ENCODE assay signal across 14 cellular contexts in genomic region chr1:60073605-60074278, GRCh38. TPM values are rescaled to one million over a fixed set of nuclear protein-coding genes. Genes with fewer than 3 reads are reported as not detected.
A peak's percentile ranks its signal among the peaks of the same experiment; 100 is the strongest.
DNase-seq lines count a peak whose midpoint lies in the region; ATAC-seq and TF ChIP-seq lines count a peak whose summit lies in the region.
"Had no signal": no experiment of that assay in that cellular context is flagged by ENCODE, and none has a peak within 500 bp of the region (broad histone marks: within the 10 kb centered on the region; RNA-seq: fewer than 3 reads in every experiment).

Gene C1orf87 (minus strand): TSS chr1:60073770. CDS start chr1:60072643, 1,127 bp downstream.

- intact Hi-C loops in Right ventricle myocardium inferior (cut with DNase I): no loop called here
- intact Hi-C loops in left ventricle myocardium inferior (cut with micrococcal nuclease): no loop called here
- intact Hi-C loops in colonic mucosa (cut with DNase I): no loop called here
- intact Hi-C loops in testis (cut with DNase I; ENCODE audit: low total_unique reads): no loop called here

- peaks cover 66% of the 10 kb centered on the region for H3K27me3 ChIP-seq in left ventricle myocardium inferior (ENCODE audit: low read depth)
- H3K27me3 ChIP-seq in colonic mucosa: no peaks in the 10 kb centered on the region
- no peaks in the 10 kb centered on the region for H3K27me3 ChIP-seq in testis
- H3K27me3 ChIP-seq: uterus had no signal

- TF ChIP-seq POLR2A in testis (IDR thresholded peaks at IDR 0.05): no peak

- H3K4me1 ChIP-seq in left ventricle myocardium inferior (peaks cover 8% of the 10 kb centered on the region), colonic mucosa (no peaks in the 10 kb centered on the region), testis (no peaks in the 10 kb centered on the region)
- H3K4me1 ChIP-seq: uterus had no signal

- no peaks in the 10 kb centered on the region for H3K9me3 ChIP-seq in left ventricle myocardium inferior (replicated peaks)
- no peaks in the 10 kb centered on the region for H3K9me3 ChIP-seq in colonic mucosa
- H3K9me3 ChIP-seq in testis: no peaks in the 10 kb centered on the region
- H3K9me3 ChIP-seq: uterus had no signal

- H3K4me3 ChIP-seq in left ventricle myocardium inferior: no peak within 1 kb of the TSS
- H3K4me3 ChIP-seq in colonic mucosa: no peak within 1 kb of the TSS
- H3K4me3 ChIP-seq in testis: peak within 1 kb of the TSS in 1 of 2 donors; percentile 8
- H3K4me3 ChIP-seq: uterus had no signal

- peak; percentile 46 for DNase-seq in Right ventricle myocardium inferior (ENCODE audit: missing footprints)
- DNase-seq in left ventricle myocardium inferior: no peak
- peak; percentile 79 for DNase-seq in colonic mucosa
- peak; percentile 74 for DNase-seq in islet precursor cell
- peak; percentile 15 for DNase-seq in testis
- no peak for DNase-seq in RPMI8226
- no peak for DNase-seq in stimulated activated CD4-positive, alpha-beta T cell treated with anti-CD3 and anti-CD28 coated beads, Interleukin-2, amount 100 ng/mL, for 24 hours
- DNase-seq: ACHN; activated CD4-positive, alpha-beta T cell treated with anti-CD3 and anti-CD28 coated beads, Interleukin-2, amount 50 U/mL, for 4 hours; NCI-H2081 treated with DMSO at 0.1 percent for 48 hours; PC-3; uterus had no signal

- no peak within 1 kb of the TSS for H3K27ac ChIP-seq in left ventricle myocardium inferior (replicated peaks)
- no peak within 1 kb of the TSS for H3K27ac ChIP-seq in colonic mucosa
- H3K27ac ChIP-seq in testis: no peak within 1 kb of the TSS
- H3K27ac ChIP-seq: uterus had no signal

- WGBS in testis, 2 donors: 24 to 38% methylated on average over 11 to 36 of the region's 36 CpGs

- TF ChIP-seq CTCF in left ventricle myocardium inferior (IDR thresholded peaks at IDR 0.05; ENCODE audit: borderline replicate concordance) (no peak), colonic mucosa (IDR thresholded peaks at IDR 0.05) (no peak), testis (IDR thresholded peaks at IDR 0.05) (no peak)

- no peak for ATAC-seq in Right ventricle myocardium inferior
- no peak for ATAC-seq in GM19351 (IDR thresholded peaks at IDR 0.05; ENCODE audit: unreplicated experiment)
- ATAC-seq: PC-3 had no signal

- H3K36me3 ChIP-seq in left ventricle myocardium inferior (no peaks in the 10 kb centered on the region), colonic mucosa (no peaks in the 10 kb centered on the region), testis (ENCODE audit: low read depth, missing control alignments) (no peaks in the 10 kb centered on the region)
- H3K36me3 ChIP-seq: uterus had no signal

- H3K9ac ChIP-seq in colonic mucosa (ENCODE audit: low read depth in 2 of 2, low read length in 2 of 2): no peak within 1 kb of the TSS

RNA-seq across cellular contexts. Expression of gene C1orf87, which starts in this region (rescaled TPM):
- total RNA-seq in Right ventricle myocardium inferior (not detected), left ventricle myocardium inferior (not detected), colonic mucosa (not detected), testis (10 to 100 TPM in 1 of 2 donors, 1 to 10 TPM in 1; 6.2 to 12.6 TPM)
- 31.5 TPM for polyA plus RNA-seq in testis (ENCODE audit: insufficient read depth, low read depth, low replicate concordance)
- total RNA-seq: PC-3; T-helper 1 cell treated with Interleukin-12 subunit alpha and Interleukin-12 subunit beta and Interleukin-4 antibody, amounts not matched to agents 30 ng/mL and 1 ng/mL, for 36 hours had no signal

Comparison
In these comparisons a context has a peak if more than half of its experiments do, and no peak if none do; other contexts are left out.
1. Peak in DNase-seq in Right ventricle myocardium inferior; RNA of the gene not detected or under 1 TPM.
2. Peak in DNase-seq in colonic mucosa; RNA of the gene not detected or under 1 TPM.
3. DNase-seq: peak in islet precursor cell (single experiment) and testis (single experiment); none in left ventricle myocardium inferior (single experiment), RPMI8226 (single experiment) and stimulated activated CD4-positive, alpha-beta T cell treated with anti-CD3 and anti-CD28 coated beads, Interleukin-2, amount 100 ng/mL, for 24 hours (0 of 2).